In genomic region chr2:169661263-169661662, GRCh38 we compare ENCODE assay signal across 1 cellular context.
TF ChIP-seq lines count a peak whose summit lies in the region.

No MANE protein-coding gene starts in this region.

TF ChIP-seq in K562, 482 proteins besides CTCF, POLR2A, EP300 and RAD21 (continued from another document):
- TF ChIP-seq ZBTB5 (IDR thresholded peaks at IDR 0.05) = no peak
- TF ChIP-seq ZFPM2 (CRISPR knock-in tag; IDR thresholded peaks at IDR 0.05) = no peak
- TF ChIP-seq, protein P1, sequence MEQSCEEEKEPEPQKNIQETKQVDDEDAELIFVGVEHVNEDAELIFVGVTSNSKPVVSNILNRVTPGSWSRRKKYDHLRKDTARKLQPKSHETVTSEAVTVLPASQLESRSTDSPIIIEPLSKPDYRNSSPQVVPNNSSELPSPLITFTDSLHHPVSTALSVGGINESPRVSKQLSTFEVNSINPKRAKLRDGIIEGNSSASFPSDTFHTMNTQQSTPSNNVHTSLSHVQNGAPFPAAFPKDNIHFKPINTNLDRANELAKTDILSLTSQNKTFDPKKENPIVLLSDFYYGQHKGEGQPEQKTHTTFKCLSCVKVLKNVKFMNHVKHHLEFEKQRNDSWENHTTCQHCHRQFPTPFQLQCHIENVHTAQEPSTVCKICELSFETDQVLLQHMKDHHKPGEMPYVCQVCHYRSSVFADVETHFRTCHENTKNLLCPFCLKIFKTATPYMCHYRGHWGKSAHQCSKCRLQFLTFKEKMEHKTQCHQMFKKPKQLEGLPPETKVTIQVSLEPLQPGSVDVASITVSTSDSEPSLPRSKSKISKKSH (CRISPR knock-in tag; IDR thresholded peaks at IDR 0.05) = no peak
